ENCODE assay signal across 16 cellular contexts in the genomic region with DNA sequence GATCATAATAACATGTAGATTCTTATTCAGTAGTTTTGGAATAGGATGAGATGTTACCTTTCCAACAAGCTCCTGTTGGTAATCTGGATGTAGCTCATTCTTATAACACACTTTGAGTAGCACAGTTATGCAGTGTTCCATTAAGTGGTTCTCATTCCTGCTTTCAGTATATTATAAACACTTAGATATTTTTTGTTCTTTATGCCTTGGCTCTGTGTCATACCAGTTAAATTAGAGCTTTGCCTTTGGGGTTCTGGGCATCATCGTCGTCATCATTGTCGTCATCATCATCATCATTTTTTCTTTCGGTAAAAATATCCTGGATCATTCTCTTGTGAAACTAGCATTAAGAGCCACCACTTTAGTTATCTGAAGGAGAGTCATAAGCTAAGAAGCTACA.
"Had no signal": no experiment of that assay in that cellular context is flagged by ENCODE, and none has a peak within 500 bp of the region (broad histone marks: within the 10 kb centered on the region; RNA-seq: fewer than 3 reads in every experiment).

No MANE protein-coding gene starts in this region.

- H3K36me3 ChIP-seq: tibial artery, upper lobe of right lung had no signal

- DNase-seq: cortex of kidney; dorsolateral prefrontal cortex; effector CD8-positive, alpha-beta T cell; glutamatergic neuron; islet precursor cell; mammary epithelial cell; mucosa of descending colon; natural killer cell; posterior cingulate gyrus; stimulated activated CD4-positive, alpha-beta T cell treated with anti-CD3 and anti-CD28 coated beads, Interleukin-2, amount 100 ng/mL, for 48 hours; stimulated activated naive CD8-positive, alpha-beta T cell treated with anti-CD3 and anti-CD28 coated beads, Interleukin-15, Interleukin-2, amounts not matched to agents 100 U/mL and 50 U/mL, for 24 hours; tibial artery; upper lobe of right lung had no signal

- H3K4me1 ChIP-seq: upper lobe of right lung had no signal

- H3K4me3 Mint-ChIP-seq: natural killer cell, neural crest cell had no signal

- H3K9me3 ChIP-seq: mucosa of descending colon, tibial artery, upper lobe of right lung had no signal

- H3K27me3 ChIP-seq: dorsolateral prefrontal cortex, tibial artery, upper lobe of right lung had no signal

- H3K4me2 ChIP-seq: smooth muscle cell had no signal

- ATAC-seq: left lobe of liver; mucosa of descending colon; natural killer cell; stimulated activated naive CD8-positive, alpha-beta T cell treated with anti-CD3 and anti-CD28 coated beads, Interleukin-15, Interleukin-2, amounts not matched to agents 100 U/mL and 50 U/mL, for 24 hours; upper lobe of right lung had no signal

- H3K27ac ChIP-seq: dorsolateral prefrontal cortex, tibial artery, upper lobe of right lung had no signal

- H3K36me3 Mint-ChIP-seq: natural killer cell had no signal

- H3K4me3 ChIP-seq: dorsolateral prefrontal cortex, mucosa of descending colon, smooth muscle cell, tibial artery, upper lobe of right lung had no signal
